In the genomic region with DNA sequence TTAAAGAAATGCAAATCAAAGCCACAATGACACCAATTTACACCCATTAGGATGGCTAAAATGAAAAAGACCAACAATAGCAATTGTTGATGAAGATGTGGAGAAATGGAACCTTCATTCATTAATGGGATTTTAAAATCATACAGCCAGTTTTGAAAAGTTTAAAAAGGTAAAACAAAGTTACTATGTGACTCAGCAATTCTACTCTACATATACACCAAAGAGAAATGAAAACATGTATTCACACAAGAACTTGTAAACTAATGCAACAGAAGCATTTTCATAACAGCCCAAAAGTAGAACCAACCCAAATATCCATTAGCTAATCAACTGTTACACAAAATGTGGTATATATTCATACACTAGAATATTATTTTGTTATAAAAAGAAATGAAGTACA, we compare ENCODE assay signal across 8 cellular contexts.
"Had no signal": no experiment of that assay in that cellular context is flagged by ENCODE, and none has a peak within 500 bp of the region (broad histone marks: within the 10 kb centered on the region; RNA-seq: fewer than 3 reads in every experiment).

No MANE protein-coding gene starts in this region.

- H3K27ac ChIP-seq: GM23248, HL-60 had no signal

- H2AFZ ChIP-seq: GM23248 had no signal

- H3K4me3 ChIP-seq: GM23248 had no signal

- H3K27ac Mint-ChIP-seq: H9, IgD-negative memory B cell had no signal

- H3K9ac ChIP-seq: GM23248 had no signal

- H3K4me3 Mint-ChIP-seq: H9, IgD-negative memory B cell had no signal

- H3K9me3 Mint-ChIP-seq: H9 had no signal

- FAIRE-seq: H54 had no signal

- DNase-seq: GM23248, GOT3, H9, HCEC 1CT, KG1 had no signal

- H3K27me3 Mint-ChIP-seq: IgD-negative memory B cell had no signal
